Comparison of ENCODE assay signal across 7 cellular contexts in the genomic region with DNA sequence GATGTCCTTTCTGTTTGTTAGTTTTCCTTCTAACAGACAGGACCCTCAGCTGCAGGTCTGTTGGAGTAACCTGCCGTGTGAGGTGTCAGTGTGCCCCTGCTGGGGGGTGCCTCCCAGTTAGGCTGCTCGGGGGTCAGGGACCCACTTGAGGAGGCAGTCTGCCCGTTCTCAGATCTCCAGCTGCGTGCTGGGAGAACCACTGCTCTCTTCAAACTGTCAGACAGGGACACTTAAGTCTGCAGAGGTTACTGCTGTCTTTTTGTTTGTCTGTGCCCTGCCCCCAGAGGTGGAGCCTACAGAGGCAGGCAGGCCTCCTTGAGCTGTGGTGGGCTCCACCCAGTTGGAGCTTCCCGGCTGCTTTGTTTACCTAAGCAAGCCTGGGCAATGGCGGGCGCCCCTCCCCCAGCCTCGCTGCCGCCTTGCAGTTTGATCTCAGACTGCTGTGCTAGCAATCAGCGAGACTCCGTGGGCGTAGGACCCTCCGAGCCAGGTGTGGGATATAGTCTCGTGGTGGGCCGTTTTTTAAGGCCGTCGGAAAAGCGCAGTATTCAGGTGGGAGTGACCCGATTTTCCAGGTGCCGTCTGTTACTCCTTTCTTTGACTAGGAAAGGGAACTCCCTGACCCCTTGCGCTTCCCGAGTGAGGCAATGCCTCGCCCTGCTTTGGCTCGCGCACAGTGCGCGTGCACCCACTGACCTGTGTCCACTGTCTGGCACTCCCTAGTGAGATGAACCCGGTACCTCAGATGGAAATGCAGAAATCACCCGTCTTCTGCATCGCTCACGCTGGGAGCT. TPM values are rescaled to one million over a fixed set of nuclear protein-coding genes. Genes with fewer than 3 reads are reported as not detected.
DNase-seq lines count a peak whose midpoint lies in the region; ATAC-seq and TF ChIP-seq lines count a peak whose summit lies in the region.
"Not testable (repeated sequence)": the region's sequence is repeated elsewhere in the genome, so short reads cannot be mapped to it uniquely, and the experiment has no call there.

No MANE protein-coding gene starts in this region.

- H3K4me1 ChIP-seq in GM23338 (ENCODE audit: insufficient read depth); naive thymus-derived CD4-positive, alpha-beta T cell (ENCODE audit: control insufficient read depth in 2 of 2, insufficient read depth in 2 of 2, low read length in 2 of 2): not testable (repeated sequence)

- H3K79me2 ChIP-seq in GM23338 (replicated peaks; ENCODE audit: insufficient read depth): not testable (repeated sequence)

- H3K9me3 Mint-ChIP-seq in GM23338: peaks cover 14% of the 10 kb centered on the region; the same call in 2 of the 3 replicates
- not testable (repeated sequence) for H3K9me3 Mint-ChIP-seq in WTC11; chondrocyte (ENCODE audit: low read depth); naive thymus-derived CD4-positive, alpha-beta T cell; stimulated activated naive CD8-positive, alpha-beta T cell treated with anti-CD3 and anti-CD28 coated beads, Interleukin-15, amount 100 ng/mL, for 72 hours

- H3K27ac ChIP-seq in GM23338 (ENCODE audit: low read depth); naive thymus-derived CD4-positive, alpha-beta T cell (ENCODE audit: low read depth, low read length): not testable (repeated sequence)

- POLR2A ChIA-PET in WTC11 (lab: Charles Lee); naive thymus-derived CD4-positive, alpha-beta T cell (lab: Charles Lee): not testable (repeated sequence)

- not testable (repeated sequence) for ATAC-seq in GM23338; WTC11; naive thymus-derived CD4-positive, alpha-beta T cell; stimulated activated naive CD8-positive, alpha-beta T cell treated with anti-CD3 and anti-CD28 coated beads, Interleukin-15, amount 100 ng/mL, for 72 hours

- not testable (repeated sequence) for H3F3A ChIP-seq in GM23338 (replicated peaks; ENCODE audit: low read depth)

- not testable (repeated sequence) for H3K9me3 ChIP-seq in iPS-18c (ENCODE audit: control insufficient read depth, insufficient read depth, low read length); naive thymus-derived CD4-positive, alpha-beta T cell (ENCODE audit: control insufficient read depth in 2 of 3, low read length in 3 of 3)

- not testable (repeated sequence) for H4K20me1 ChIP-seq in GM23338 (replicated peaks; ENCODE audit: insufficient read depth)

- H3K4me3 ChIP-seq in GM23338 (peak overlapping the region; percentile 37; the same call in 1 of the 2 replicates), iPS-18c (ENCODE audit: insufficient read depth, low read depth, low read length) (peak overlapping the region; percentile 20; the same call in 1 of the 2 replicates)
- not testable (repeated sequence) for H3K4me3 ChIP-seq in naive thymus-derived CD4-positive, alpha-beta T cell (ENCODE audit: low read length)

- TF ChIP-seq CTCF in GM23338 (conservative IDR thresholded peaks at IDR 0.05; ENCODE audit: low read depth in 2 of 2); WTC11 (IDR thresholded peaks at IDR 0.05); chondrocyte (IDR thresholded peaks at IDR 0.05): not testable (repeated sequence)

- H3K36me3 Mint-ChIP-seq in GM23338 (ENCODE audit: low read depth): peaks cover 10% of the 10 kb centered on the region; the same call in 2 of the 3 replicates
- H3K36me3 Mint-ChIP-seq in WTC11; chondrocyte (ENCODE audit: low read depth); naive thymus-derived CD4-positive, alpha-beta T cell: not testable (repeated sequence)

- CTCF ChIA-PET in WTC11 (lab: Charles Lee): interaction anchor here (1.1 kb wide), 2 partner anchors 15 to 854 kb away, joined by 3 read pairs; no protein-coding TSS in a partner anchor
- CTCF ChIA-PET in naive thymus-derived CD4-positive, alpha-beta T cell (lab: Charles Lee): interaction anchor here (1.3 kb wide), 1 partner anchor 201 kb away, joined by 3 read pairs; no protein-coding TSS in a partner anchor

- H3K27me3 ChIP-seq in GM23338 (ENCODE audit: insufficient read depth); naive thymus-derived CD4-positive, alpha-beta T cell (ENCODE audit: control insufficient read depth in 2 of 2, insufficient read depth in 2 of 2, low read length in 2 of 2): not testable (repeated sequence)

- H3K4me1 Mint-ChIP-seq in GM23338; chondrocyte (ENCODE audit: low read depth): not testable (repeated sequence)
- peaks cover 25% of the 10 kb centered on the region for H3K4me1 Mint-ChIP-seq in WTC11
- H3K4me1 Mint-ChIP-seq in naive thymus-derived CD4-positive, alpha-beta T cell: peaks cover 5 to 25% (median 19%) of the 10 kb centered on the region in 7 donors
- H3K4me1 Mint-ChIP-seq in stimulated activated naive CD8-positive, alpha-beta T cell treated with anti-CD3 and anti-CD28 coated beads, Interleukin-15, amount 100 ng/mL, for 72 hours: peaks cover 11% of the 10 kb centered on the region

- intact Hi-C loops in naive thymus-derived CD4-positive, alpha-beta T cell (cut with micrococcal nuclease): loop anchor here in 1 of 2 donors (5.0 kb wide), 1 partner anchor 76 kb away; a partner anchor contains a TSS

- H2AFZ ChIP-seq in GM23338: not testable (repeated sequence)

- H3K27ac Mint-ChIP-seq in GM23338: peak overlapping the region; percentile 74; the same call in 1 of the 2 replicates
- not testable (repeated sequence) for H3K27ac Mint-ChIP-seq in WTC11; chondrocyte (ENCODE audit: unreplicated experiment); stimulated activated naive CD8-positive, alpha-beta T cell treated with anti-CD3 and anti-CD28 coated beads, Interleukin-15, amount 100 ng/mL, for 72 hours
- H3K27ac Mint-ChIP-seq in naive thymus-derived CD4-positive, alpha-beta T cell: peak overlapping the region in 1 of 9 donors; percentile 31

- H3K27me3 Mint-ChIP-seq in GM23338 (ENCODE audit: insufficient read depth, low read depth, poor library complexity) (peaks cover 13% of the 10 kb centered on the region), chondrocyte (ENCODE audit: low read depth) (peaks cover 11% of the 10 kb centered on the region)
- not testable (repeated sequence) for H3K27me3 Mint-ChIP-seq in WTC11 (ENCODE audit: low read depth); naive thymus-derived CD4-positive, alpha-beta T cell; stimulated activated naive CD8-positive, alpha-beta T cell treated with anti-CD3 and anti-CD28 coated beads, Interleukin-15, amount 100 ng/mL, for 72 hours

- H3K4me3 Mint-ChIP-seq in GM23338 (peak overlapping the region; percentile 48; the same call in 2 of the 3 replicates), WTC11 (peak overlapping the region; percentile 64), chondrocyte (ENCODE audit: unreplicated experiment) (peak overlapping the region; percentile 42)
- H3K4me3 Mint-ChIP-seq in naive thymus-derived CD4-positive, alpha-beta T cell: peak overlapping the region in 9 of 10 donors; percentile 17 to 66 (median 52)
- H3K4me3 Mint-ChIP-seq in stimulated activated naive CD8-positive, alpha-beta T cell treated with anti-CD3 and anti-CD28 coated beads, Interleukin-15, amount 100 ng/mL, for 72 hours: peak overlapping the region; percentile 15 to 53

- H3K4me2 ChIP-seq in GM23338: not testable (repeated sequence)

- DNase-seq in GM23338 (ENCODE audit: low spot score); WTC11 (ENCODE audit: low spot score); chondrocyte (ENCODE audit: low spot score); naive thymus-derived CD4-positive, alpha-beta T cell; stimulated activated naive CD8-positive, alpha-beta T cell treated with anti-CD3 and anti-CD28 coated beads, Interleukin-15, amount 100 ng/mL, for 72 hours: not testable (repeated sequence)
- peak; percentile 3 for DNase-seq in NCI-H526 treated with DMSO at 0.1 percent for 48 hours (lab: John Stamatoyannopoulos, UW)

- not testable (repeated sequence) for H3K36me3 ChIP-seq in GM23338 (ENCODE audit: insufficient read depth); naive thymus-derived CD4-positive, alpha-beta T cell (ENCODE audit: control insufficient read depth in 2 of 3, insufficient read depth in 3 of 3, low read length in 3 of 3)

- not testable (repeated sequence) for H3K9me2 ChIP-seq in GM23338 (ENCODE audit: insufficient read depth)

RNA-seq across cellular contexts. Expression of a gene that starts 49.5 kb away (rescaled TPM):
- 4.0 and 5.4 TPM in 2 replicates for total RNA-seq in GM23338 (2014; rRNA removed; shearing (Covaris generic))
- polyA plus RNA-seq in GM23338 (2016; fragmentation: Nextera tagmentation; extraction: Ambion mirVana): 4.8 and 6.4 TPM in 2 replicates
- total RNA-seq in WTC11 (2021) (1.5 to 2.3 TPM (median 1.8 TPM) in 3 replicates), chondrocyte (8.4 to 9.4 TPM (median 8.7 TPM) in 3 replicates)
- 10 to 100 TPM in 4 of 5 experiments, under 1 TPM in 1; 0.82 to 50.1 (median 28.5) TPM for total RNA-seq in naive thymus-derived CD4-positive, alpha-beta T cell
- 1 to 10 TPM; 6.8 to 7.0 TPM for polyA plus RNA-seq in naive thymus-derived CD4-positive, alpha-beta T cell
